ENCODE assay signal across 1 cellular context in the genomic region with DNA sequence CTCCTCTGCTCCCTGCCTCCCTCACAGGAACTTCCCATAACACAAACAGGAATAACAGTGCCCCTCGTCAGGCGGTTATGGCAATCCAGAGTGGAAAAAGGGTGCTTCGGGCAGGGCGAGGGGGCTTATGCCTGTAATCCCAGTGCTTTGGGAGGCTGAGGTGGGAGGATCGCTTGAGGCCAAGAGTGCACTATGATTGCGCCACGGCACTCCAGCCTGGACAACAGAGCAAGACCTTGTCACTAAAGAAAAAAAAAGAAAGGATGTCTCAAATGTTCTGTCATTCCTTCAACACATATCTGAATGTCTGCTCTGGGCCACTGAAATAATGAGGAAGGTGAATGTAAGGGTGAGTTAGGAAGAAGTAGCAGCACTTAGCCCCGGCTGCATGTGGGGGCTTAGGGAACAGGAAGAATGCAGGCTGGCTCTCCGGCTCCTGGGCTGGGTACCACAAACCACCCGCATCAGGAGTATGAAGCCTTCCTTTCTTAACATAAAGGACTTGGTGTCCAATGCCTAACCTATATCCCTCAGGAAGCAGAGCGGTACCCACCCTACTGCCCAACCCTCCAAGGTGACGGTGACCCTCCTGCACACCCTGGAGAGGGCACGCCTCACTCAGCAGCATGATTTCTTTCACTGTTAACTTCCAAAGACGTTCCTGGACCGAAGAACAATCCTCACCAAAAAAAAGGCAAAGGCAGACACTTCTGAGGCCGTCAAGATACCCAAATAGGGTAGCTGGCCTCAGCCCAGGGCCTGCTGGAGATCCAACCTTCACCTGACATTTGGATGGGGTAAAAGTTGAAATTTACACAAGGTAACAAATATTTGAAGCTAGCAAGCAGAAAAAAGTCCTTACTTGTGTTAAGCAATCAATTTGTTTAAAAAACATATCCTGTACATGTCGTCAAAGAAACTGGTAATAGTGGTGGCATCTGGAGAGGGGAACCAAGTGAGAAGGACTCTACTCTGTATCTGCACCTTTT.
TF ChIP-seq lines count a peak whose summit lies in the region.

No MANE protein-coding gene starts in this region.

TF ChIP-seq in K562, 482 proteins besides CTCF, POLR2A, EP300 and RAD21 (continued from another document):
- TF ChIP-seq, protein P1, sequence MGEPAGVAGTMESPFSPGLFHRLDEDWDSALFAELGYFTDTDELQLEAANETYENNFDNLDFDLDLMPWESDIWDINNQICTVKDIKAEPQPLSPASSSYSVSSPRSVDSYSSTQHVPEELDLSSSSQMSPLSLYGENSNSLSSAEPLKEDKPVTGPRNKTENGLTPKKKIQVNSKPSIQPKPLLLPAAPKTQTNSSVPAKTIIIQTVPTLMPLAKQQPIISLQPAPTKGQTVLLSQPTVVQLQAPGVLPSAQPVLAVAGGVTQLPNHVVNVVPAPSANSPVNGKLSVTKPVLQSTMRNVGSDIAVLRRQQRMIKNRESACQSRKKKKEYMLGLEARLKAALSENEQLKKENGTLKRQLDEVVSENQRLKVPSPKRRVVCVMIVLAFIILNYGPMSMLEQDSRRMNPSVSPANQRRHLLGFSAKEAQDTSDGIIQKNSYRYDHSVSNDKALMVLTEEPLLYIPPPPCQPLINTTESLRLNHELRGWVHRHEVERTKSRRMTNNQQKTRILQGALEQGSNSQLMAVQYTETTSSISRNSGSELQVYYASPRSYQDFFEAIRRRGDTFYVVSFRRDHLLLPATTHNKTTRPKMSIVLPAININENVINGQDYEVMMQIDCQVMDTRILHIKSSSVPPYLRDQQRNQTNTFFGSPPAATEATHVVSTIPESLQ (CRISPR knock-in tag; IDR thresholded peaks at IDR 0.05) = no peak
- peak; percentile 59; the same call in 1 of the 2 replicates for TF ChIP-seq CEBPB (tag; IDR thresholded peaks at IDR 0.05)
- TF ChIP-seq CEBPG (CRISPR knock-in tag; IDR thresholded peaks at IDR 0.05) = no peak
- peak in 1 of 2 experiments; percentile 16; a peak in 1 of 4 replicates for TF ChIP-seq CEBPG (tag; conservative IDR thresholded peaks at IDR 0.05 in 1 of 2, IDR thresholded peaks at IDR 0.05 in 1 of 2)
- TF ChIP-seq ZNF408 (CRISPR knock-in tag; IDR thresholded peaks at IDR 0.05; ENCODE audit: low read depth) = no peak
